25 cellular contexts compared by ENCODE assay signal in the genomic region with DNA sequence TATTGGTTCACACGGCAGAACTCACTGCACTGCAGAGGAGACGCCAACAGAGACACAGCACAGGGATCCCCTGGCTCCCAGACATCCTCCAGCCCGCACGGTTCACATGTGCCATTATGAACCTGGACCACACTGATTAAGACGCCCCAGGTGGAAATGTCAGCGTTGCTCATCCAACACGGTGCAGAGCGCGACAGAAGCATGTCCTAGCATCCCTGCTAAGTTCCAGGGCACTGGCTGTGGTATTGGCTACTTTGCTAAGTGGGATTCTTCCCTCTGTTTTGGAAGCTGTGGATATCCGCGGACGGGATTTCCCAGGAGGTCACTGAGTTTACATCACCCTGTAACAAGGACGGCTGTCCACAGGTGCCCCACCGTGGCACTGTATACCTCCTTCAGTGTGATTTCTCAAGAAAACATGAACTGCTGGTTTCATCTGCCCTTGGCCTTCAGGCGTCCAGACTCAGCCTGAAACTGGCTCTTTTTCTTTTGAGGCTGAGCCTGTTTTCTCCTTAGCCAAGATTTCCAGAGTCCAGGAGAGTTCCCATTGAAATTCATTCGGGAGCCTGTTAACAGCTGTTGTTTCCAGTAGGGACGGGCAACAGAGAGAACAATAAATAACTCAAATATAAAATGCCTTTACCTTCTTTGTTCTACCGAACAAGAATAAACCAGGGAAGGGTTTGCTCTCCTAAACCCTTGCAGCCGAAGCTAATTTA.
DNase-seq lines count a peak whose midpoint lies in the region; TF ChIP-seq lines count a peak whose summit lies in the region.
"Had no signal": no experiment of that assay in that cellular context is flagged by ENCODE, and none has a peak within 500 bp of the region (broad histone marks: within the 10 kb centered on the region; RNA-seq: fewer than 3 reads in every experiment).

No MANE protein-coding gene starts in this region.

- no peaks in the 10 kb centered on the region for H3K79me2 ChIP-seq in PC-9 (ENCODE audit: low read depth)

- TF ChIP-seq POLR2A in testis (IDR thresholded peaks at IDR 0.05) = no peak

- intact Hi-C loops in testis (cut with DNase I; ENCODE audit: low total_unique reads) = no loop called here
- intact Hi-C loops in PC-9 (cut with micrococcal nuclease; ENCODE audit: unreplicated experiment) = no loop called here

- POLR2A ChIA-PET in PC-9 (lab: Charles Lee; ENCODE audit: unreplicated experiment) (no interaction called here), HEK293T (lab: Yijun Ruan, JAX) (no interaction called here)

- no peaks in the 10 kb centered on the region for H4K20me1 ChIP-seq in PC-9 (ENCODE audit: insufficient read depth)

- DNase-seq in activated CD8-positive, alpha-beta memory T cell treated with anti-CD3 and anti-CD28 coated beads for 24 hours = peak; percentile 7
- DNase-seq in activated CD8-positive, alpha-beta memory T cell treated with anti-CD3 and anti-CD28 coated beads, Interleukin-2, amount 50 U/mL, for 4 hours = no peak
- DNase-seq in activated CD8-positive, alpha-beta memory T cell treated with anti-CD3 and anti-CD28 coated beads, Interleukin-2, amount 50 U/mL, for 48 hours = peak; percentile 33
- peak; percentile 47 for DNase-seq in islet precursor cell
- DNase-seq in testis = peak; percentile 9
- DNase-seq in central memory CD4-positive, alpha-beta T cell = no peak
- no peak for DNase-seq in PC-9
- no peak for DNase-seq in HEK293T (ENCODE audit: extremely low spot score)
- DNase-seq: activated CD4-positive, alpha-beta T cell treated with anti-CD3 and anti-CD28 coated beads for 48 hours; activated naive CD4-positive, alpha-beta T cell treated with anti-CD3 and anti-CD28 coated beads for 36 hours; DMS79; immature natural killer cell; left colon; NCI-H1048; NCI-H2107; NCI-H345; SHP77; stimulated activated CD4-positive, alpha-beta T cell treated with anti-CD3 and anti-CD28 coated beads, Interleukin-4, amount 100 ng/mL, for 24 hours; T-helper 9 cell had no signal

- CTCF ChIA-PET in PC-9 (lab: Charles Lee) (no interaction called here), HEK293T (lab: Yijun Ruan, JAX) (interaction anchor here (0.7 to 1.8 kb wide), 2 partner anchors 11 to 156 kb away, joined by 3 to 11 read pairs; no protein-coding TSS in a partner anchor)

- H3K4me1 ChIP-seq in testis (no peaks in the 10 kb centered on the region), PC-9 (replicated peaks; ENCODE audit: insufficient read depth) (no peaks in the 10 kb centered on the region)
- H3K4me1 ChIP-seq: sigmoid colon, upper lobe of left lung had no signal

- 27 to 48% methylated on average over 19 of the region's 19 CpGs for WGBS in testis, 2 donors

- TF ChIP-seq CTCF in testis (IDR thresholded peaks at IDR 0.05) (no peak), PC-9 (conservative IDR thresholded peaks at IDR 0.05) (no peak)

- H3K9me3 ChIP-seq in testis (no peaks in the 10 kb centered on the region), PC-9 (ENCODE audit: insufficient read depth, low read depth) (no peaks in the 10 kb centered on the region)
- H3K9me3 ChIP-seq: sigmoid colon, upper lobe of left lung had no signal

- H3K4me3 ChIP-seq in testis (no peak overlapping the region), PC-9 (no peak overlapping the region)
- H3K4me3 ChIP-seq: dorsolateral prefrontal cortex, gastroesophageal sphincter, K562, sigmoid colon, upper lobe of left lung had no signal

- H3K4me2 ChIP-seq in PC-9 = no peak overlapping the region

- H3K9me2 ChIP-seq in PC-9 (ENCODE audit: insufficient read depth) = no peaks in the 10 kb centered on the region

- no peaks in the 10 kb centered on the region for H3K36me3 ChIP-seq in testis (ENCODE audit: low read depth, missing control alignments)
- H3K36me3 ChIP-seq in PC-9 (ENCODE audit: low read depth) = no peaks in the 10 kb centered on the region
- H3K36me3 ChIP-seq: gastroesophageal sphincter, sigmoid colon, upper lobe of left lung had no signal

- no peaks in the 10 kb centered on the region for H3K27me3 ChIP-seq in testis
- H3K27me3 ChIP-seq in PC-9 (ENCODE audit: insufficient read depth, low read depth) = peaks cover 49% of the 10 kb centered on the region
- H3K27me3 ChIP-seq: upper lobe of left lung had no signal

- no TSS peak for BruUV-seq in PC-9 (replicated peaks; lab: Mats Ljungman, UMichigan)

- H3K27ac ChIP-seq in testis = no peak overlapping the region
- no peak overlapping the region for H3K27ac ChIP-seq in PC-9
- H3K27ac ChIP-seq: dorsolateral prefrontal cortex, gastroesophageal sphincter, sigmoid colon, upper lobe of left lung, VCaP had no signal

- H3F3A ChIP-seq in PC-9 (ENCODE audit: insufficient read depth, low read depth) = no peaks in the 10 kb centered on the region

- H2AFZ ChIP-seq in PC-9 = no peak overlapping the region

TF ChIP-seq in HEK293T, 16 proteins besides CTCF, POLR2A, EP300 and RAD21:
- TF ChIP-seq ELF4 (IDR thresholded peaks at IDR 0.05) = no peak
- no peak for TF ChIP-seq FOXK2 (IDR thresholded peaks at IDR 0.05)
- TF ChIP-seq ZNF384 (IDR thresholded peaks at IDR 0.05) = no peak
- no peak for TF ChIP-seq FOXM1 (IDR thresholded peaks at IDR 0.05; ENCODE audit: borderline replicate concordance)
- no peak for TF ChIP-seq ARNT (IDR thresholded peaks at IDR 0.05)
- TF ChIP-seq CTBP1 (IDR thresholded peaks at IDR 0.05; ENCODE audit: borderline replicate concordance) = no peak
- no peak for TF ChIP-seq BHLHE40 (IDR thresholded peaks at IDR 0.05; ENCODE audit: borderline replicate concordance)
- no peak for TF ChIP-seq LEF1 (IDR thresholded peaks at IDR 0.05; ENCODE audit: borderline replicate concordance)
- TF ChIP-seq HDGF (IDR thresholded peaks at IDR 0.05; ENCODE audit: borderline replicate concordance) = no peak
- no peak for TF ChIP-seq SP1 (IDR thresholded peaks at IDR 0.05)
- TF ChIP-seq PKNOX1 (IDR thresholded peaks at IDR 0.05) = no peak

Comparison
In these comparisons a context has a peak if more than half of its experiments do, and no peak if none do; other contexts are left out.
1. DNase-seq: peak in activated CD8-positive, alpha-beta memory T cell treated with anti-CD3 and anti-CD28 coated beads for 24 hours (single experiment), activated CD8-positive, alpha-beta memory T cell treated with anti-CD3 and anti-CD28 coated beads, Interleukin-2, amount 50 U/mL, for 48 hours (single experiment), islet precursor cell (single experiment) and testis (single experiment); none in activated CD8-positive, alpha-beta memory T cell treated with anti-CD3 and anti-CD28 coated beads, Interleukin-2, amount 50 U/mL, for 4 hours (single experiment), central memory CD4-positive, alpha-beta T cell (single experiment), PC-9 (0 of 2) and HEK293T (single experiment).